Comparison of ENCODE assay signal across 12 cellular contexts in the genomic region with DNA sequence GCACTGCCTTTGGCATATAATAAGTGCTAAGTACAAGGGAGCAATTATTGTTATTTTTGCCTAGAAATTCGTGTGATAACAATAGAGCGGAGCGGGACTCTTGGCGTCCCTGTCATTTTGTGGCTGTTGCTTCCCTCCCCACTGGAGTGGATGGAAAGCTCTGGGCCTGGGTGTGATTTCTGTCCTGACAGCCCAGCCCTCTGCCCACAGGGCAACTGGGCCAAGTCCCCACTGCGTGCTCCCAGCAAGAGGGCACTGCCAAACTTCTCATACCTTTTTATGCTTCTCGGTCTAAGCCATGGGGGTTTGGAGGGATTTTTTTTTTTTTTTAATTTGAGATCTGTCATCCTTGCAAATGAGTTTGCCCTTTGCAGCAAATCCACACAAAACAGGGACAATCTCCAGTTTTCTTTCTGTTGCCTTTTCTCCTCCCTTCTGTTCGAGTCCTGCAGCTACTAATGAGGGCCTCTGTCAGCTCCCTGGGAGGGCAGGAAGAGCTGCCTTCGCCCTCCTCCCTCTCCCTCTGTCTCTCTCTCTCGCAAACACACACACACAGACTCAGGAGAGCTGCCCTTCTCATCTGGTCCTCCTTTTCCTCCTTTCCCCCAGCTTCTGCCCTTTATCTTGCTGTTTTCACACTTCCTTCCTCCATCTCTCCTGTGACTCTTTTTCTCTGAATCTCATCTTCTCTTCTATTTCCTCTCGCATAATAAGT.
A peak's percentile ranks its signal among the peaks of the same experiment; 100 is the strongest.
DNase-seq lines count a peak whose midpoint lies in the region; ATAC-seq and TF ChIP-seq lines count a peak whose summit lies in the region.
"Had no signal": no experiment of that assay in that cellular context is flagged by ENCODE, and none has a peak within 500 bp of the region (broad histone marks: within the 10 kb centered on the region; RNA-seq: fewer than 3 reads in every experiment).

No MANE protein-coding gene starts in this region.

- H3K27me3 ChIP-seq in CD8-positive, alpha-beta T cell (ENCODE audit: insufficient read depth, low read length): no peaks in the 10 kb centered on the region
- no peaks in the 10 kb centered on the region for H3K27me3 ChIP-seq in brain microvascular endothelial cell (replicated peaks)

- H3K27ac ChIP-seq in CD8-positive, alpha-beta T cell (ENCODE audit: low read depth, low read length): no peak overlapping the region
- H3K27ac ChIP-seq in brain microvascular endothelial cell (peak overlapping the region; percentile 9), mesodermal cell (ENCODE audit: low read depth, low read length, severe bottlenecking) (peak overlapping the region; percentile 20)

- peaks cover 5% of the 10 kb centered on the region for H3K27me3 Mint-ChIP-seq in CD8-positive, alpha-beta T cell (ENCODE audit: low read depth)

- no peak overlapping the region for H3K4me3 ChIP-seq in CD8-positive, alpha-beta T cell (ENCODE audit: low read depth, low read length)
- H3K4me3 ChIP-seq in brain microvascular endothelial cell (ENCODE audit: low read depth, low read length) (no peak overlapping the region), mesodermal cell (ENCODE audit: extremely low read depth, insufficient read depth, low read length, poor library complexity, severe bottlenecking) (no peak overlapping the region)
- H3K4me3 ChIP-seq: K562 had no signal

- CTCF ChIA-PET in CD8-positive, alpha-beta T cell (lab: Charles Lee): interaction anchor here (0.7 kb wide), 1 partner anchor 14 kb away, joined by 3 read pairs; no protein-coding TSS in a partner anchor

- H3K4me1 ChIP-seq in CD8-positive, alpha-beta T cell (ENCODE audit: insufficient read depth, low read length): peaks cover 14% of the 10 kb centered on the region
- H3K4me1 ChIP-seq in mesodermal cell (ENCODE audit: control insufficient read depth, insufficient read depth, low read length, poor library complexity, severe bottlenecking): peaks cover 40% of the 10 kb centered on the region

- intact Hi-C loops in CD8-positive, alpha-beta T cell (cut with DNase I, micrococcal nuclease): no loop called here

- H3K36me3 ChIP-seq in CD8-positive, alpha-beta T cell (ENCODE audit: insufficient read depth, low read length): no peaks in the 10 kb centered on the region
- H3K36me3 ChIP-seq in brain microvascular endothelial cell (replicated peaks) (no peaks in the 10 kb centered on the region), mesodermal cell (ENCODE audit: control insufficient read depth, insufficient read depth, low read length) (no peaks in the 10 kb centered on the region)

- H3K9me3 ChIP-seq in CD8-positive, alpha-beta T cell (ENCODE audit: low read length): no peaks in the 10 kb centered on the region
- H3K9me3 ChIP-seq in mesodermal cell (ENCODE audit: control insufficient read depth, low read length): no peaks in the 10 kb centered on the region

- peak overlapping the region; percentile 52 for H3K27ac Mint-ChIP-seq in CD8-positive, alpha-beta T cell
- H3K27ac Mint-ChIP-seq: activated CD4-positive, alpha-beta memory T cell treated with anti-CD3 and anti-CD28 coated beads, Interleukin-2, amount 10 ng/mL, durations not matched to agents 7 days and 5 days had no signal

- H3K4me3 Mint-ChIP-seq in CD8-positive, alpha-beta T cell: no peak overlapping the region
- H3K4me3 Mint-ChIP-seq: activated CD4-positive, alpha-beta memory T cell treated with anti-CD3 and anti-CD28 coated beads, Interleukin-2, amount 10 ng/mL, durations not matched to agents 7 days and 5 days had no signal

- WGBS in mesodermal cell (ENCODE audit: insufficient coverage in 2 of 2), 2 experiments: 33 to 43% methylated on average over 7 of the region's 10 CpGs

- TF ChIP-seq CTCF in CD8-positive, alpha-beta T cell (IDR thresholded peaks at IDR 0.05): no peak
- TF ChIP-seq CTCF in brain microvascular endothelial cell (IDR thresholded peaks at IDR 0.05; ENCODE audit: low read depth, low read length, missing control alignments): no peak
- no peak for TF ChIP-seq CTCF in GM13977 (IDR thresholded peaks at IDR 0.05; ENCODE audit: extremely low read depth, insufficient read depth, missing control alignments)

- no peak for DNase-seq in CD8-positive, alpha-beta T cell
- no peak for DNase-seq in brain microvascular endothelial cell
- DNase-seq in kidney tubule cell (ENCODE audit: low spot score): no peak
- no peak for DNase-seq in GM13977 (ENCODE audit: low spot score)
- DNase-seq in NCI-H226: no peak
- DNase-seq: activated CD4-positive, alpha-beta memory T cell treated with anti-CD3 and anti-CD28 coated beads, Interleukin-2, amount 10 ng/mL, durations not matched to agents 7 days and 5 days; amygdala; SHP77 had no signal

- no peak for ATAC-seq in CD8-positive, alpha-beta T cell
- ATAC-seq in HG03354 (IDR thresholded peaks at IDR 0.05; ENCODE audit: poor library complexity, severe bottlenecking, unreplicated experiment): peak; percentile 12
- no peak for ATAC-seq in HG02610 (IDR thresholded peaks at IDR 0.05; ENCODE audit: unreplicated experiment)
- ATAC-seq: K562 had no signal

- no peaks in the 10 kb centered on the region for H3K36me3 Mint-ChIP-seq in CD8-positive, alpha-beta T cell

- in situ Hi-C loops in brain microvascular endothelial cell (cut with HindIII; ENCODE audit: low pct_ligation_motif_present, low sequenced_read_pairs): no loop called here
- in situ Hi-C loops in GM13977 (cut with MboI; ENCODE audit: low pct_unique_long_range_greater_than_20kb, low sequenced_read_pairs, unreplicated experiment): no loop called here

- POLR2A ChIA-PET in CD8-positive, alpha-beta T cell (lab: Charles Lee): no interaction called here

- H3K9me3 Mint-ChIP-seq in CD8-positive, alpha-beta T cell: no peaks in the 10 kb centered on the region
- H3K9me3 Mint-ChIP-seq: activated CD4-positive, alpha-beta memory T cell treated with anti-CD3 and anti-CD28 coated beads, Interleukin-2, amount 10 ng/mL, durations not matched to agents 7 days and 5 days had no signal

- H3K4me1 Mint-ChIP-seq in CD8-positive, alpha-beta T cell (ENCODE audit: low read depth): peaks cover 12% of the 10 kb centered on the region
